ENCODE assay signal across 8 cellular contexts in genomic region chr7:45259966-45260646, GRCh38.
DNase-seq lines count a peak whose midpoint lies in the region; ATAC-seq and TF ChIP-seq lines count a peak whose summit lies in the region.

No MANE protein-coding gene starts in this region.

- H3K27ac Mint-ChIP-seq in naive thymus-derived CD4-positive, alpha-beta T cell, result no peak overlapping the region
- H3K27ac Mint-ChIP-seq in stimulated activated effector memory CD8-positive, alpha-beta T cell treated with anti-CD3 and anti-CD28 coated beads, Interleukin-12 subunit alpha, Interleukin-12 subunit beta, amount 100 ng/mL, for 72 hours, result no peak overlapping the region

- H3K36me3 ChIP-seq in HEK293 (ENCODE audit: control insufficient read depth in 2 of 2, insufficient read depth in 1 of 2, low read length in 2 of 2), result no peaks in the 10 kb centered on the region
- no peaks in the 10 kb centered on the region for H3K36me3 ChIP-seq in naive thymus-derived CD4-positive, alpha-beta T cell (ENCODE audit: control insufficient read depth in 2 of 3, insufficient read depth in 3 of 3, low read length in 3 of 3)

- TF ChIP-seq CTCF in HEK293 (tag by site-specific recombination; IDR thresholded peaks at IDR 0.05), result peak; percentile 74

- POLR2A ChIA-PET in HEK293 (lab: Yijun Ruan, JAX), result no interaction called here
- POLR2A ChIA-PET in naive thymus-derived CD4-positive, alpha-beta T cell (lab: Charles Lee), result no interaction called here

- ATAC-seq in esophagus mucosa, result peak; percentile 79
- peak; percentile 82 for ATAC-seq in naive thymus-derived CD4-positive, alpha-beta T cell
- peak; percentile 77 for ATAC-seq in stimulated activated effector memory CD8-positive, alpha-beta T cell treated with anti-CD3 and anti-CD28 coated beads, Interleukin-12 subunit alpha, Interleukin-12 subunit beta, amount 100 ng/mL, for 72 hours

- intact Hi-C loops in naive thymus-derived CD4-positive, alpha-beta T cell (cut with micrococcal nuclease), result loop anchor here (1.0 to 2.0 kb wide), 2 partner anchors 106 to 403 kb away; no protein-coding TSS in a partner anchor

- no peak overlapping the region for H3K27ac ChIP-seq in HEK293 (ENCODE audit: extremely low read depth, low read depth, low read length)
- H3K27ac ChIP-seq in naive thymus-derived CD4-positive, alpha-beta T cell (ENCODE audit: low read depth, low read length), result no peak overlapping the region

- no peak overlapping the region for H3K4me3 ChIP-seq in HEK293 (ENCODE audit: low read depth, low read length)
- no peak overlapping the region for H3K4me3 ChIP-seq in naive thymus-derived CD4-positive, alpha-beta T cell (ENCODE audit: low read length)

- DNase-seq in Daoy (ENCODE audit: low read depth) (peak; percentile 70), NCI-H69 (lab: John Stamatoyannopoulos, UW) (peak; percentile 39), MV-4-11 (lab: John Stamatoyannopoulos, UW) (no peak)
- peak; percentile 68 for DNase-seq in activated CD8-positive, alpha-beta memory T cell treated with anti-CD3 and anti-CD28 coated beads, Interleukin-2, amount 50 U/mL, for 4 hours
- peak; percentile 30 to 80 (median 57) for DNase-seq in naive thymus-derived CD4-positive, alpha-beta T cell
- peak; percentile 81 to 88 for DNase-seq in stimulated activated effector memory CD8-positive, alpha-beta T cell treated with anti-CD3 and anti-CD28 coated beads, Interleukin-12 subunit alpha, Interleukin-12 subunit beta, amount 100 ng/mL, for 72 hours (ENCODE audit: low spot score in 2 of 2)

- no peak overlapping the region for H3K4me3 Mint-ChIP-seq in naive thymus-derived CD4-positive, alpha-beta T cell
- no peak overlapping the region for H3K4me3 Mint-ChIP-seq in stimulated activated effector memory CD8-positive, alpha-beta T cell treated with anti-CD3 and anti-CD28 coated beads, Interleukin-12 subunit alpha, Interleukin-12 subunit beta, amount 100 ng/mL, for 72 hours

- CTCF ChIA-PET in HEK293 (lab: Yijun Ruan, JAX), result interaction anchor here (0.5 to 3.9 kb wide), 26 partner anchors 9 to 1626 kb away, joined by 3 to 35 read pairs (median 3); partner anchors contain the start of genes DDX56 and RAMP3
- CTCF ChIA-PET in naive thymus-derived CD4-positive, alpha-beta T cell (lab: Charles Lee), result interaction anchor here (1.8 kb wide), 1 partner anchor 108 kb away, joined by 7 read pairs; no protein-coding TSS in a partner anchor

- peaks cover 10 to 26% (median 20%) of the 10 kb centered on the region in 5 donors for H3K27me3 Mint-ChIP-seq in naive thymus-derived CD4-positive, alpha-beta T cell

- peaks cover 0 to 4% (median 0%) of the 10 kb centered on the region in 7 donors for H3K4me1 Mint-ChIP-seq in naive thymus-derived CD4-positive, alpha-beta T cell
- H3K4me1 Mint-ChIP-seq in stimulated activated effector memory CD8-positive, alpha-beta T cell treated with anti-CD3 and anti-CD28 coated beads, Interleukin-12 subunit alpha, Interleukin-12 subunit beta, amount 100 ng/mL, for 72 hours, result no peaks in the 10 kb centered on the region

- no peaks in the 10 kb centered on the region for H3K9me3 ChIP-seq in HEK293 (ENCODE audit: control insufficient read depth, insufficient read depth, low read depth, low read length)
- no peaks in the 10 kb centered on the region for H3K9me3 ChIP-seq in naive thymus-derived CD4-positive, alpha-beta T cell (ENCODE audit: control insufficient read depth in 2 of 3, low read length in 3 of 3)

- no peaks in the 10 kb centered on the region for H3K27me3 ChIP-seq in naive thymus-derived CD4-positive, alpha-beta T cell (ENCODE audit: control insufficient read depth in 2 of 2, insufficient read depth in 2 of 2, low read length in 2 of 2)

- peaks cover 0 to 4% (median 0%) of the 10 kb centered on the region in 5 donors for H3K36me3 Mint-ChIP-seq in naive thymus-derived CD4-positive, alpha-beta T cell
- H3K36me3 Mint-ChIP-seq in stimulated activated effector memory CD8-positive, alpha-beta T cell treated with anti-CD3 and anti-CD28 coated beads, Interleukin-12 subunit alpha, Interleukin-12 subunit beta, amount 100 ng/mL, for 72 hours, result no peaks in the 10 kb centered on the region

- no peaks in the 10 kb centered on the region for H3K4me1 ChIP-seq in HEK293 (ENCODE audit: control insufficient read depth, insufficient read depth, low read length)
- H3K4me1 ChIP-seq in naive thymus-derived CD4-positive, alpha-beta T cell (ENCODE audit: control insufficient read depth in 2 of 2, insufficient read depth in 2 of 2, low read length in 2 of 2), result no peaks in the 10 kb centered on the region

- H3K9me3 Mint-ChIP-seq in naive thymus-derived CD4-positive, alpha-beta T cell, result peaks cover 0 to 13% (median 0%) of the 10 kb centered on the region in 11 donors
- peaks cover 6% of the 10 kb centered on the region for H3K9me3 Mint-ChIP-seq in stimulated activated effector memory CD8-positive, alpha-beta T cell treated with anti-CD3 and anti-CD28 coated beads, Interleukin-12 subunit alpha, Interleukin-12 subunit beta, amount 100 ng/mL, for 72 hours

TF ChIP-seq in HEK293, 187 proteins besides CTCF, POLR2A, EP300 and RAD21 (continues in another document):
- TF ChIP-seq PATZ1 (tag by site-specific recombination; IDR thresholded peaks at IDR 0.05) (no peak), SCRT1 (tag by site-specific recombination; IDR thresholded peaks at IDR 0.05; ENCODE audit: borderline replicate concordance) (no peak), HOXC10 (CRISPR knock-in tag; IDR thresholded peaks at IDR 0.05) (no peak), ZNF843 (tag by site-specific recombination; IDR thresholded peaks at IDR 0.05) (no peak), ZNF768 (tag by site-specific recombination; IDR thresholded peaks at IDR 0.05) (no peak), PRDM2 (tag by site-specific recombination; IDR thresholded peaks at IDR 0.05; ENCODE audit: borderline replicate concordance) (no peak), ZNF610 (tag by site-specific recombination; IDR thresholded peaks at IDR 0.05; ENCODE audit: borderline replicate concordance) (no peak), ZBTB26 (tag by site-specific recombination; optimal IDR thresholded peaks at IDR 0.05) (peak; percentile 22)
